9 cellular contexts compared by ENCODE assay signal in the genomic region with DNA sequence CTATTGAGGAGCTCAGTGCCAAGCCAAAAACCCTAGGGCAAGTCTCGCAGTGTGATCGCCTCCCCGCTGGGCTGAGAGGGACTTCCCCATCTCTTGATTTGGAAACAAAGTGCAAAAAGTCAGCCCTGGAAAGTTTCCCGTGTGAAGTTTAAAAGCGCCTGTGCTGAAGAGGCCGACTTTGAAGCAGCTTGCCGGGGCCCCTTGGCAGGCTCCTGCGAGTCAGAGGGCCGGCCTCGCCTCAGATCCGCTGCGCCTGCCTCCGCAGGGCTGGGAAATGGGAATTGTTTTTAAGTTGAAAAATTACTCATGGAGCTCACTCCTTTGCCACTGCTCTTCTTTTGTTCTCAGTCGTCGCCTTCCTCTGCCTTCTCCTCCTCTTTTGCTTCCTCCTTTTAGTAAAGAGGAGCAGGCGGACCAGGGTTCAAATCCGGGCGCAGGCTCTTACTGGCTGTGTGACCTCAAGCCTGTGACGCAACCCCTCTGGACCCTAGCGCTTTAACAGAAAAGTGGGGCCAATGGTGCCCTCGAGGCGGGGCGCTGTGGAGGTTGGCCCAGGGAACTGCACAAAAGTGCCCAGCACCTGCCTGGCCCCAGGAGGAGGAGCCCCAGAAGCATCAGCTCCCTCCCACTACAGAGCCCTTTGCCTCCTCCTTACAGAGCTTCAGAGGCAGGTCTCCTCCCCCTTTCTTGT. TPM values are rescaled to one million over a fixed set of nuclear protein-coding genes. Genes with fewer than 3 reads are reported as not detected.
DNase-seq lines count a peak whose midpoint lies in the region; ATAC-seq and TF ChIP-seq lines count a peak whose summit lies in the region.
"Had no signal": no experiment of that assay in that cellular context is flagged by ENCODE, and none has a peak within 500 bp of the region (broad histone marks: within the 10 kb centered on the region; RNA-seq: fewer than 3 reads in every experiment).

No MANE protein-coding gene starts in this region.

- H3K9me3 Mint-ChIP-seq in activated CD4-positive, alpha-beta T cell treated with anti-CD3 and anti-CD28 coated beads, Interleukin-2, amount 10 ng/mL, durations not matched to agents 24 days and 14 days: no peaks in the 10 kb centered on the region
- H3K9me3 Mint-ChIP-seq in stimulated activated memory B cell treated with anti-CD40 and anti-IgM and Interleukin-4, amounts not matched to agents 10 μg/mL and 1 μg/mL and 100 μg/mL, for 72 hours: no peaks in the 10 kb centered on the region
- H3K9me3 Mint-ChIP-seq: activated T-helper 2 cell treated with anti-CD3 and anti-CD28 coated beads, Interferon-gamma antibody, Interleukin-2, Interleukin-4, amounts not matched to agents 10 μg/mL and 5 μg/mL and 100 μg/mL, durations not matched to agents 14 hours and 24 hours and 36 hours had no signal

- DNase-seq in activated CD4-positive, alpha-beta T cell treated with anti-CD3 and anti-CD28 coated beads, Interleukin-2, amount 10 ng/mL, durations not matched to agents 24 days and 14 days: peak; percentile 73
- no peak for DNase-seq in activated CD4-positive, alpha-beta T cell treated with anti-CD3 and anti-CD28 coated beads, Interleukin-2, amount 50 U/mL, for 1 hour
- DNase-seq in NAMALWA (ENCODE audit: low spot score) (peak; percentile 31), foreskin keratinocyte (no peak), GOT3 (lab: John Stamatoyannopoulos, UW) (no peak), HPDE6-E6E7 (ENCODE audit: extremely low spot score) (no peak)

- peaks cover 27% of the 10 kb centered on the region for H3K4me1 Mint-ChIP-seq in activated CD4-positive, alpha-beta T cell treated with anti-CD3 and anti-CD28 coated beads, Interleukin-2, amount 10 ng/mL, durations not matched to agents 24 days and 14 days
- peaks cover 37% of the 10 kb centered on the region for H3K4me1 Mint-ChIP-seq in stimulated activated memory B cell treated with anti-CD40 and anti-IgM and Interleukin-4, amounts not matched to agents 10 μg/mL and 1 μg/mL and 100 μg/mL, for 72 hours

- peak overlapping the region; percentile 48 for H3K4me3 Mint-ChIP-seq in activated CD4-positive, alpha-beta T cell treated with anti-CD3 and anti-CD28 coated beads, Interleukin-2, amount 10 ng/mL, durations not matched to agents 24 days and 14 days
- peak overlapping the region; percentile 36 for H3K4me3 Mint-ChIP-seq in stimulated activated memory B cell treated with anti-CD40 and anti-IgM and Interleukin-4, amounts not matched to agents 10 μg/mL and 1 μg/mL and 100 μg/mL, for 72 hours

- H3K27ac Mint-ChIP-seq in activated CD4-positive, alpha-beta T cell treated with anti-CD3 and anti-CD28 coated beads, Interleukin-2, amount 10 ng/mL, durations not matched to agents 24 days and 14 days: no peak overlapping the region
- H3K27ac Mint-ChIP-seq in stimulated activated memory B cell treated with anti-CD40 and anti-IgM and Interleukin-4, amounts not matched to agents 10 μg/mL and 1 μg/mL and 100 μg/mL, for 72 hours: peak overlapping the region; percentile 71
- H3K27ac Mint-ChIP-seq: activated T-helper 2 cell treated with anti-CD3 and anti-CD28 coated beads, Interferon-gamma antibody, Interleukin-2, Interleukin-4, amounts not matched to agents 10 μg/mL and 5 μg/mL and 100 μg/mL, durations not matched to agents 14 hours and 24 hours and 36 hours had no signal

- H3K4me1 ChIP-seq in foreskin keratinocyte: no peaks in the 10 kb centered on the region

- peak; percentile 12 for ATAC-seq in foreskin keratinocyte
- ATAC-seq in stimulated activated memory B cell treated with anti-CD40 and anti-IgM and Interleukin-4, amounts not matched to agents 10 μg/mL and 1 μg/mL and 100 μg/mL, for 72 hours: peak; percentile 69
- no peak for ATAC-seq in GM21576 (IDR thresholded peaks at IDR 0.05; ENCODE audit: unreplicated experiment)

- peaks cover 76% of the 10 kb centered on the region for H3K27me3 ChIP-seq in foreskin keratinocyte

- intact Hi-C loops in activated CD4-positive, alpha-beta T cell treated with anti-CD3 and anti-CD28 coated beads, Interleukin-2, amount 10 ng/mL, durations not matched to agents 24 days and 14 days (cut with micrococcal nuclease): loop anchor here (2.0 to 5.0 kb wide), 2 partner anchors 68 to 360 kb away; no protein-coding TSS in a partner anchor

- H3K27ac ChIP-seq in foreskin keratinocyte: no peak overlapping the region

- no peak for TF ChIP-seq CTCF in foreskin keratinocyte (conservative IDR thresholded peaks at IDR 0.05)

- peaks cover 2% of the 10 kb centered on the region for H3K36me3 Mint-ChIP-seq in activated CD4-positive, alpha-beta T cell treated with anti-CD3 and anti-CD28 coated beads, Interleukin-2, amount 10 ng/mL, durations not matched to agents 24 days and 14 days (ENCODE audit: low read depth)
- H3K36me3 Mint-ChIP-seq in stimulated activated memory B cell treated with anti-CD40 and anti-IgM and Interleukin-4, amounts not matched to agents 10 μg/mL and 1 μg/mL and 100 μg/mL, for 72 hours: no peaks in the 10 kb centered on the region

- H3K27me3 Mint-ChIP-seq in activated CD4-positive, alpha-beta T cell treated with anti-CD3 and anti-CD28 coated beads, Interleukin-2, amount 10 ng/mL, durations not matched to agents 24 days and 14 days: peaks cover 66% of the 10 kb centered on the region
- H3K27me3 Mint-ChIP-seq in stimulated activated memory B cell treated with anti-CD40 and anti-IgM and Interleukin-4, amounts not matched to agents 10 μg/mL and 1 μg/mL and 100 μg/mL, for 72 hours: peaks cover 58% of the 10 kb centered on the region

RNA-seq across cellular contexts. Expression of gene LHX2, which starts 14.7 kb away (rescaled TPM):
- total RNA-seq in activated CD4-positive, alpha-beta T cell treated with anti-CD3 and anti-CD28 coated beads, Interleukin-2, amount 10 ng/mL, durations not matched to agents 24 days and 14 days: not detected in 2 replicates
- total RNA-seq in foreskin keratinocyte: not detected in 2 replicates
- polyA plus RNA-seq in foreskin keratinocyte: not detected in 2 replicates
- total RNA-seq: activated T-helper 2 cell treated with anti-CD3 and anti-CD28 coated beads, Interferon-gamma antibody, Interleukin-2, Interleukin-4, amounts not matched to agents 10 μg/mL and 5 μg/mL and 100 μg/mL, durations not matched to agents 14 hours and 24 hours and 36 hours had no signal

Comparison
In these comparisons a context has a peak if more than half of its experiments do, and no peak if none do; other contexts are left out.
1. DNase-seq: peak in activated CD4-positive, alpha-beta T cell treated with anti-CD3 and anti-CD28 coated beads, Interleukin-2, amount 10 ng/mL, durations not matched to agents 24 days and 14 days (single experiment) and NAMALWA (single experiment); none in activated CD4-positive, alpha-beta T cell treated with anti-CD3 and anti-CD28 coated beads, Interleukin-2, amount 50 U/mL, for 1 hour (single experiment), foreskin keratinocyte (0 of 2), GOT3 (single experiment) and HPDE6-E6E7 (single experiment).